10 cellular contexts compared by ENCODE assay signal in the genomic region with DNA sequence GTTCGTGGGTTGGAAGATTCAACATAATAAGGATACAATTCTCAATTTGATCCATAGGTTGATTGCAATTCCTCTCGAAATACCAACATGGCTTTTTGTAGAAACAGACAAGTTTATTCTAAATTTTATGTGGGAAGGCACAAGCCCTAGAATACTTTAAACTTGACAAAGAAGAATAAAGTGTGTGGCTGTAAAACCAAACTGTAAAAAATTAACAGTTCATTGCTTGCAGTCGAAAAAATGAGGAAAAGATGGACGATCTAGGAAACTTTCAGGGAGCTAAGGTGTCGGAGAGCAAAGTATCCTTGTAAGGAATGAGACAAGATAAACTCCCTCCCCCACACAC. TPM values are rescaled to one million over a fixed set of nuclear protein-coding genes. Genes with fewer than 3 reads are reported as not detected.
DNase-seq lines count a peak whose midpoint lies in the region; ATAC-seq and TF ChIP-seq lines count a peak whose summit lies in the region.
"Had no signal": no experiment of that assay in that cellular context is flagged by ENCODE, and none has a peak within 500 bp of the region (broad histone marks: within the 10 kb centered on the region; RNA-seq: fewer than 3 reads in every experiment).

No MANE protein-coding gene starts in this region.

- peaks cover 0 to 22% of the 10 kb centered on the region in 2 donors for H3K4me1 ChIP-seq in right atrium auricular region

- peaks cover 56% of the 10 kb centered on the region for H3K4me1 Mint-ChIP-seq in activated CD8-positive, alpha-beta memory T cell treated with anti-CD3 and anti-CD28 coated beads, Interleukin-2, amount 10 ng/mL, durations not matched to agents 7 days and 5 days
- peaks cover 62% of the 10 kb centered on the region for H3K4me1 Mint-ChIP-seq in activated CD4-positive, alpha-beta memory T cell treated with anti-CD3 and anti-CD28 coated beads, Interleukin-2, amount 10 ng/mL, durations not matched to agents 7 days and 5 days

- H3K27me3 ChIP-seq in right atrium auricular region, result peaks cover 33 to 44% of the 10 kb centered on the region in 2 donors

- H3K27ac ChIP-seq in coronary artery (no peak overlapping the region), right atrium auricular region (no peak overlapping the region)

- H3K27me3 Mint-ChIP-seq in activated CD8-positive, alpha-beta memory T cell treated with anti-CD3 and anti-CD28 coated beads, Interleukin-2, amount 10 ng/mL, durations not matched to agents 7 days and 5 days, result peaks cover 4% of the 10 kb centered on the region
- peaks cover 4% of the 10 kb centered on the region for H3K27me3 Mint-ChIP-seq in activated CD4-positive, alpha-beta memory T cell treated with anti-CD3 and anti-CD28 coated beads, Interleukin-2, amount 10 ng/mL, durations not matched to agents 7 days and 5 days

- H3K27ac Mint-ChIP-seq in activated CD8-positive, alpha-beta memory T cell treated with anti-CD3 and anti-CD28 coated beads, Interleukin-2, amount 10 ng/mL, durations not matched to agents 7 days and 5 days, result peak overlapping the region; percentile 93
- peak overlapping the region; percentile 91 for H3K27ac Mint-ChIP-seq in activated CD4-positive, alpha-beta memory T cell treated with anti-CD3 and anti-CD28 coated beads, Interleukin-2, amount 10 ng/mL, durations not matched to agents 7 days and 5 days

- POLR2A ChIA-PET in activated CD4-positive, alpha-beta memory T cell treated with anti-CD3 and anti-CD28 coated beads, Interleukin-2, amount 10 ng/mL, durations not matched to agents 7 days and 5 days (lab: Charles Lee), result interaction anchor here (1.3 to 5.0 kb wide), 7 partner anchors 13 to 73 kb away, joined by 3 to 51 read pairs (median 5); partner anchors contain the start of genes ACAD8, NCAPD3, THYN1 and VPS26B

- H3K36me3 ChIP-seq in right atrium auricular region, result no peaks in the 10 kb centered on the region
- H3K36me3 ChIP-seq: heart left ventricle had no signal

- DNase-seq in activated CD8-positive, alpha-beta memory T cell treated with anti-CD3 and anti-CD28 coated beads, Interleukin-2, amount 10 ng/mL, durations not matched to agents 7 days and 5 days, result no peak
- DNase-seq in activated CD8-positive, alpha-beta memory T cell treated with anti-CD3 and anti-CD28 coated beads, Interleukin-2, amount 50 U/mL, for 48 hours, result no peak
- DNase-seq in activated CD4-positive, alpha-beta memory T cell treated with anti-CD3 and anti-CD28 coated beads, Interleukin-2, amount 10 ng/mL, durations not matched to agents 7 days and 5 days, result no peak
- DNase-seq in superior temporal gyrus (ENCODE audit: extremely low spot score) (peak; percentile 16), coronary artery (ENCODE audit: low spot score) (no peak), right atrium auricular region (ENCODE audit: low spot score) (no peak)
- DNase-seq: heart left ventricle had no signal

- no peak for ATAC-seq in activated CD8-positive, alpha-beta memory T cell treated with anti-CD3 and anti-CD28 coated beads, Interleukin-2, amount 10 ng/mL, durations not matched to agents 7 days and 5 days
- no peak for ATAC-seq in GM19351 (IDR thresholded peaks at IDR 0.05; ENCODE audit: unreplicated experiment)

- CTCF ChIA-PET in activated CD8-positive, alpha-beta memory T cell treated with anti-CD3 and anti-CD28 coated beads, Interleukin-2, amount 10 ng/mL, durations not matched to agents 7 days and 5 days (lab: Charles Lee), result interaction anchor here (1.0 to 6.7 kb wide), 11 partner anchors 11 to 75 kb away, joined by 3 to 62 read pairs (median 6); partner anchors contain the start of genes ACAD8, NCAPD3, THYN1 and VPS26B
- CTCF ChIA-PET in activated CD4-positive, alpha-beta memory T cell treated with anti-CD3 and anti-CD28 coated beads, Interleukin-2, amount 10 ng/mL, durations not matched to agents 7 days and 5 days (lab: Charles Lee), result interaction anchor here (1.1 to 4.3 kb wide), 8 partner anchors 13 to 68 kb away, joined by 3 to 39 read pairs (median 12); partner anchors contain the start of genes ACAD8, NCAPD3 and VPS26B

- H3K4me3 Mint-ChIP-seq in activated CD8-positive, alpha-beta memory T cell treated with anti-CD3 and anti-CD28 coated beads, Interleukin-2, amount 10 ng/mL, durations not matched to agents 7 days and 5 days, result peak overlapping the region; percentile 96
- H3K4me3 Mint-ChIP-seq in activated CD4-positive, alpha-beta memory T cell treated with anti-CD3 and anti-CD28 coated beads, Interleukin-2, amount 10 ng/mL, durations not matched to agents 7 days and 5 days, result peak overlapping the region; percentile 92

- H3K9me3 ChIP-seq in right atrium auricular region, result no peaks in the 10 kb centered on the region

- H3K9me3 Mint-ChIP-seq in activated CD8-positive, alpha-beta memory T cell treated with anti-CD3 and anti-CD28 coated beads, Interleukin-2, amount 10 ng/mL, durations not matched to agents 7 days and 5 days (ENCODE audit: low read depth), result no peaks in the 10 kb centered on the region
- no peaks in the 10 kb centered on the region for H3K9me3 Mint-ChIP-seq in activated CD4-positive, alpha-beta memory T cell treated with anti-CD3 and anti-CD28 coated beads, Interleukin-2, amount 10 ng/mL, durations not matched to agents 7 days and 5 days

- TF ChIP-seq CTCF in coronary artery (IDR thresholded peaks at IDR 0.05) (no peak), right atrium auricular region (IDR thresholded peaks at IDR 0.05) (no peak)

- peaks cover 11% of the 10 kb centered on the region for H3K36me3 Mint-ChIP-seq in activated CD8-positive, alpha-beta memory T cell treated with anti-CD3 and anti-CD28 coated beads, Interleukin-2, amount 10 ng/mL, durations not matched to agents 7 days and 5 days
- H3K36me3 Mint-ChIP-seq in activated CD4-positive, alpha-beta memory T cell treated with anti-CD3 and anti-CD28 coated beads, Interleukin-2, amount 10 ng/mL, durations not matched to agents 7 days and 5 days (ENCODE audit: low read depth), result peaks cover 31% of the 10 kb centered on the region

- H3K4me3 ChIP-seq in iPS-11a (ENCODE audit: low read depth, low read length) (peak overlapping the region; percentile 89), coronary artery (no peak overlapping the region), right atrium auricular region (no peak overlapping the region)

RNA-seq across cellular contexts. Expression of gene GLB1L3, which starts 1.0 kb away (rescaled TPM):
- total RNA-seq in activated CD8-positive, alpha-beta memory T cell treated with anti-CD3 and anti-CD28 coated beads, Interleukin-2, amount 10 ng/mL, durations not matched to agents 7 days and 5 days, result 1 to 10 TPM; 4.1 to 6.1 TPM
- total RNA-seq in activated CD4-positive, alpha-beta memory T cell treated with anti-CD3 and anti-CD28 coated beads, Interleukin-2, amount 10 ng/mL, durations not matched to agents 7 days and 5 days, result 1 to 10 TPM; 6.9 TPM
- not detected for total RNA-seq in right atrium auricular region
- total RNA-seq: dermis microvascular lymphatic vessel endothelial cell, heart left ventricle had no signal

RNA-seq across cellular contexts. Expression of gene ACAD8, which starts 21.8 kb away (rescaled TPM):
- 10 to 100 TPM; 29.4 to 31.6 TPM for total RNA-seq in activated CD8-positive, alpha-beta memory T cell treated with anti-CD3 and anti-CD28 coated beads, Interleukin-2, amount 10 ng/mL, durations not matched to agents 7 days and 5 days
- 10 to 100 TPM; 21.8 to 23.3 TPM for total RNA-seq in activated CD4-positive, alpha-beta memory T cell treated with anti-CD3 and anti-CD28 coated beads, Interleukin-2, amount 10 ng/mL, durations not matched to agents 7 days and 5 days
- total RNA-seq in right atrium auricular region, result 10 to 100 TPM; 17.6 to 32.9 TPM

RNA-seq across cellular contexts. Expression of gene THYN1, which starts 22.0 kb away (rescaled TPM):
- 10 to 100 TPM; 69.3 to 71.1 TPM for total RNA-seq in activated CD8-positive, alpha-beta memory T cell treated with anti-CD3 and anti-CD28 coated beads, Interleukin-2, amount 10 ng/mL, durations not matched to agents 7 days and 5 days
- total RNA-seq in activated CD4-positive, alpha-beta memory T cell treated with anti-CD3 and anti-CD28 coated beads, Interleukin-2, amount 10 ng/mL, durations not matched to agents 7 days and 5 days, result 10 to 100 TPM; 61.5 to 67.0 TPM
- 10 to 100 TPM; 35.8 to 47.1 TPM for total RNA-seq in right atrium auricular region

RNA-seq across cellular contexts. Expression of gene VPS26B, which starts 50.7 kb away (rescaled TPM):
- total RNA-seq in activated CD8-positive, alpha-beta memory T cell treated with anti-CD3 and anti-CD28 coated beads, Interleukin-2, amount 10 ng/mL, durations not matched to agents 7 days and 5 days, result 10 to 100 TPM; 52.6 to 69.8 TPM
- total RNA-seq in activated CD4-positive, alpha-beta memory T cell treated with anti-CD3 and anti-CD28 coated beads, Interleukin-2, amount 10 ng/mL, durations not matched to agents 7 days and 5 days, result 10 to 100 TPM; 60.4 to 63.9 TPM
- total RNA-seq in right atrium auricular region, result 10 to 100 TPM; 24.9 to 25.1 TPM

RNA-seq across cellular contexts. Expression of gene NCAPD3, which starts 51.4 kb away (rescaled TPM):
- 100 to 1,000 TPM; 123 to 143 TPM for total RNA-seq in activated CD8-positive, alpha-beta memory T cell treated with anti-CD3 and anti-CD28 coated beads, Interleukin-2, amount 10 ng/mL, durations not matched to agents 7 days and 5 days
- total RNA-seq in activated CD4-positive, alpha-beta memory T cell treated with anti-CD3 and anti-CD28 coated beads, Interleukin-2, amount 10 ng/mL, durations not matched to agents 7 days and 5 days, result 10 to 100 TPM; 94.4 to 97.2 TPM
- total RNA-seq in right atrium auricular region, result 1 to 10 TPM; 4.0 to 5.5 TPM

Comparison
In these comparisons a context has a peak if more than half of its experiments do, and no peak if none do; other contexts are left out.
1. RNA of gene GLB1L3, which starts 1.0 kb away (total RNA-seq): 6.9 TPM in activated CD4-positive, alpha-beta memory T cell treated with anti-CD3 and anti-CD28 coated beads, Interleukin-2, amount 10 ng/mL, durations not matched to agents 7 days and 5 days and 4.1 to 6.1 TPM in activated CD8-positive, alpha-beta memory T cell treated with anti-CD3 and anti-CD28 coated beads, Interleukin-2, amount 10 ng/mL, durations not matched to agents 7 days and 5 days; not detected in right atrium auricular region; every median in the first group is over 4 times any median in the second.